ENCODE assay signal across 2 cellular contexts in the genomic region with DNA sequence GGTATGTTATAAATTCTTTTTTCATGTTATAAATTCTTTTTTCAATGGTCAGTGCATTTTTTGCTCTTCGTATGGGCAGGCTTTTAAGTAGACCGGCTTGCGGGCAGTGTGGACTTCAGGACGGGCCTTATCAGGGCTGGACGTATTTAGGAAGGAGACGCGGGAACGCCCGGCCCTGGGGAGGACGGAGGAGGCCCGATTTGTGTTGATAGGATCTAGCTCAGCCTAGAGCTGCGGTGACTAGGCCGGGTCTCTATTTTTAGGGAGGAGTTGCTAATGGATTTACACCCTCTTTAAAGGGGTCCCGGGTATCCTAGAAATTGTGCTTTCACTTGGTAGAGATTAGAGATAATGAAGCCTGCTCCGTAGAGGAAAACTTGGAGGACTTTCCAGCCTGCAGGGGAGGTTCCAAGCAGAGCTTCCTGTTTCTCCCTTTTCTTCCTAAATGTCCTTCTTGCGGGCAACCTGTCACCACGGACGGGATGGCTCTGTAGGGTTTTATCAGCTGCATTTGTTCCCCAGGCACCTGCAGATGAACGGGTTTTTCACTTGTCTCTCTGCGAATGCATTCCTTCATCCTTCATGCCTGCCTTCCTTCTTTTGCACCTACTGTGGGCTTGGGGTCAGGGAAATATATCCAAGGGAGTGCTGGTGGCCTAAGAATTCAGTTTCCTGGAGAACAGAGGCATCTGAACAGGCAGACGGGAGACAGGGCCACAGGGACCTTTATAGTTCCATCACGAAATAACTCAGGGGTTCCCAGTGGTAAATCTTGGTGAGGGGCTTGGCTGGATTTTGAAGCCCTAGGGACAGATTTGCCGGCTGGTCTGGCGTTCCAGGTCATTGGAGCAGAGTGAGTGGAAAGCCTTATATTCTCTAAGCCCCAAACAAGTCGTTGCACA.
TF ChIP-seq lines count a peak whose summit lies in the region.

No MANE protein-coding gene starts in this region.

TF ChIP-seq in SK-N-SH, 30 proteins besides CTCF, POLR2A, EP300 and RAD21 (continued from another document):
- TF ChIP-seq, protein P1, sequence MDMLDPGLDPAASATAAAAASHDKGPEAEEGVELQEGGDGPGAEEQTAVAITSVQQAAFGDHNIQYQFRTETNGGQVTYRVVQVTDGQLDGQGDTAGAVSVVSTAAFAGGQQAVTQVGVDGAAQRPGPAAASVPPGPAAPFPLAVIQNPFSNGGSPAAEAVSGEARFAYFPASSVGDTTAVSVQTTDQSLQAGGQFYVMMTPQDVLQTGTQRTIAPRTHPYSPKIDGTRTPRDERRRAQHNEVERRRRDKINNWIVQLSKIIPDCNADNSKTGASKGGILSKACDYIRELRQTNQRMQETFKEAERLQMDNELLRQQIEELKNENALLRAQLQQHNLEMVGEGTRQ (IDR thresholded peaks at IDR 0.05; ENCODE audit: borderline replicate concordance, low read depth, low read length), result no peak

TF ChIP-seq in SK-N-SH treated with all-trans-retinoic acid at 6 μM for 48 hours, 23 proteins besides CTCF, POLR2A, EP300 and RAD21 (continued from another document):
- TF ChIP-seq, protein P2, sequence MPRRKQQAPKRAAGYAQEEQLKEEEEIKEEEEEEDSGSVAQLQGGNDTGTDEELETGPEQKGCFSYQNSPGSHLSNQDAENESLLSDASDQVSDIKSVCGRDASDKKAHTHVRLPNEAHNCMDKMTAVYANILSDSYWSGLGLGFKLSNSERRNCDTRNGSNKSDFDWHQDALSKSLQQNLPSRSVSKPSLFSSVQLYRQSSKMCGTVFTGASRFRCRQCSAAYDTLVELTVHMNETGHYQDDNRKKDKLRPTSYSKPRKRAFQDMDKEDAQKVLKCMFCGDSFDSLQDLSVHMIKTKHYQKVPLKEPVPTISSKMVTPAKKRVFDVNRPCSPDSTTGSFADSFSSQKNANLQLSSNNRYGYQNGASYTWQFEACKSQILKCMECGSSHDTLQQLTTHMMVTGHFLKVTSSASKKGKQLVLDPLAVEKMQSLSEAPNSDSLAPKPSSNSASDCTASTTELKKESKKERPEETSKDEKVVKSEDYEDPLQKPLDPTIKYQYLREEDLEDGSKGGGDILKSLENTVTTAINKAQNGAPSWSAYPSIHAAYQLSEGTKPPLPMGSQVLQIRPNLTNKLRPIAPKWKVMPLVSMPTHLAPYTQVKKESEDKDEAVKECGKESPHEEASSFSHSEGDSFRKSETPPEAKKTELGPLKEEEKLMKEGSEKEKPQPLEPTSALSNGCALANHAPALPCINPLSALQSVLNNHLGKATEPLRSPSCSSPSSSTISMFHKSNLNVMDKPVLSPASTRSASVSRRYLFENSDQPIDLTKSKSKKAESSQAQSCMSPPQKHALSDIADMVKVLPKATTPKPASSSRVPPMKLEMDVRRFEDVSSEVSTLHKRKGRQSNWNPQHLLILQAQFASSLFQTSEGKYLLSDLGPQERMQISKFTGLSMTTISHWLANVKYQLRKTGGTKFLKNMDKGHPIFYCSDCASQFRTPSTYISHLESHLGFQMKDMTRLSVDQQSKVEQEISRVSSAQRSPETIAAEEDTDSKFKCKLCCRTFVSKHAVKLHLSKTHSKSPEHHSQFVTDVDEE (CRISPR knock-in tag; IDR thresholded peaks at IDR 0.05), result no peak
- TF ChIP-seq BACH2 (CRISPR knock-in tag; IDR thresholded peaks at IDR 0.05; ENCODE audit: borderline replicate concordance), result no peak
- TF ChIP-seq, protein P3, sequence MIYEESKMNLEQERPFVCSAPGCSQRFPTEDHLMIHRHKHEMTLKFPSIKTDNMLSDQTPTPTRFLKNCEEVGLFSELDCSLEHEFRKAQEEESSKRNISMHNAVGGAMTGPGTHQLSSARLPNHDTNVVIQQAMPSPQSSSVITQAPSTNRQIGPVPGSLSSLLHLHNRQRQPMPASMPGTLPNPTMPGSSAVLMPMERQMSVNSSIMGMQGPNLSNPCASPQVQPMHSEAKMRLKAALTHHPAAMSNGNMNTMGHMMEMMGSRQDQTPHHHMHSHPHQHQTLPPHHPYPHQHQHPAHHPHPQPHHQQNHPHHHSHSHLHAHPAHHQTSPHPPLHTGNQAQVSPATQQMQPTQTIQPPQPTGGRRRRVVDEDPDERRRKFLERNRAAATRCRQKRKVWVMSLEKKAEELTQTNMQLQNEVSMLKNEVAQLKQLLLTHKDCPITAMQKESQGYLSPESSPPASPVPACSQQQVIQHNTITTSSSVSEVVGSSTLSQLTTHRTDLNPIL (CRISPR knock-in tag; IDR thresholded peaks at IDR 0.05; ENCODE audit: low read depth), result no peak
- TF ChIP-seq ISL1 (CRISPR knock-in tag; IDR thresholded peaks at IDR 0.05), result no peak
- no peak for TF ChIP-seq ZFP30 (CRISPR knock-in tag; IDR thresholded peaks at IDR 0.05)
- TF ChIP-seq, protein P4, sequence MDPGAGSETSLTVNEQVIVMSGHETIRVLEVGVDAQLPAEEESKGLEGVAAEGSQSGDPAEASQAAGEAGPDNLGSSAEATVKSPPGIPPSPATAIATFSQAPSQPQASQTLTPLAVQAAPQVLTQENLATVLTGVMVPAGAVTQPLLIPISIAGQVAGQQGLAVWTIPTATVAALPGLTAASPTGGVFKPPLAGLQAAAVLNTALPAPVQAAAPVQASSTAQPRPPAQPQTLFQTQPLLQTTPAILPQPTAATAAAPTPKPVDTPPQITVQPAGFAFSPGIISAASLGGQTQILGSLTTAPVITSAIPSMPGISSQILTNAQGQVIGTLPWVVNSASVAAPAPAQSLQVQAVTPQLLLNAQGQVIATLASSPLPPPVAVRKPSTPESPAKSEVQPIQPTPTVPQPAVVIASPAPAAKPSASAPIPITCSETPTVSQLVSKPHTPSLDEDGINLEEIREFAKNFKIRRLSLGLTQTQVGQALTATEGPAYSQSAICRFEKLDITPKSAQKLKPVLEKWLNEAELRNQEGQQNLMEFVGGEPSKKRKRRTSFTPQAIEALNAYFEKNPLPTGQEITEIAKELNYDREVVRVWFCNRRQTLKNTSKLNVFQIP (CRISPR knock-in tag; IDR thresholded peaks at IDR 0.05; ENCODE audit: borderline replicate concordance, low read depth), result no peak
- no peak for TF ChIP-seq ZNF565 (CRISPR knock-in tag; conservative IDR thresholded peaks at IDR 0.05; ENCODE audit: low read depth)
- no peak for TF ChIP-seq CSDC2 (CRISPR knock-in tag; IDR thresholded peaks at IDR 0.05)
- TF ChIP-seq ZNF8 (CRISPR knock-in tag; IDR thresholded peaks at IDR 0.05), result no peak
- TF ChIP-seq GLIS3 (CRISPR knock-in tag; IDR thresholded peaks at IDR 0.05), result no peak
- TF ChIP-seq, protein P5, sequence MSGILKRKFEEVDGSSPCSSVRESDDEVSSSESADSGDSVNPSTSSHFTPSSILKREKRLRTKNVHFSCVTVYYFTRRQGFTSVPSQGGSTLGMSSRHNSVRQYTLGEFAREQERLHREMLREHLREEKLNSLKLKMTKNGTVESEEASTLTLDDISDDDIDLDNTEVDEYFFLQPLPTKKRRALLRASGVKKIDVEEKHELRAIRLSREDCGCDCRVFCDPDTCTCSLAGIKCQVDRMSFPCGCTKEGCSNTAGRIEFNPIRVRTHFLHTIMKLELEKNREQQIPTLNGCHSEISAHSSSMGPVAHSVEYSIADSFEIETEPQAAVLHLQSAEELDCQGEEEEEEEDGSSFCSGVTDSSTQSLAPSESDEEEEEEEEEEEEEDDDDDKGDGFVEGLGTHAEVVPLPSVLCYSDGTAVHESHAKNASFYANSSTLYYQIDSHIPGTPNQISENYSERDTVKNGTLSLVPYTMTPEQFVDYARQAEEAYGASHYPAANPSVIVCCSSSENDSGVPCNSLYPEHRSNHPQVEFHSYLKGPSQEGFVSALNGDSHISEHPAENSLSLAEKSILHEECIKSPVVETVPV (CRISPR knock-in tag; IDR thresholded peaks at IDR 0.05), result no peak
- TF ChIP-seq, protein P6, sequence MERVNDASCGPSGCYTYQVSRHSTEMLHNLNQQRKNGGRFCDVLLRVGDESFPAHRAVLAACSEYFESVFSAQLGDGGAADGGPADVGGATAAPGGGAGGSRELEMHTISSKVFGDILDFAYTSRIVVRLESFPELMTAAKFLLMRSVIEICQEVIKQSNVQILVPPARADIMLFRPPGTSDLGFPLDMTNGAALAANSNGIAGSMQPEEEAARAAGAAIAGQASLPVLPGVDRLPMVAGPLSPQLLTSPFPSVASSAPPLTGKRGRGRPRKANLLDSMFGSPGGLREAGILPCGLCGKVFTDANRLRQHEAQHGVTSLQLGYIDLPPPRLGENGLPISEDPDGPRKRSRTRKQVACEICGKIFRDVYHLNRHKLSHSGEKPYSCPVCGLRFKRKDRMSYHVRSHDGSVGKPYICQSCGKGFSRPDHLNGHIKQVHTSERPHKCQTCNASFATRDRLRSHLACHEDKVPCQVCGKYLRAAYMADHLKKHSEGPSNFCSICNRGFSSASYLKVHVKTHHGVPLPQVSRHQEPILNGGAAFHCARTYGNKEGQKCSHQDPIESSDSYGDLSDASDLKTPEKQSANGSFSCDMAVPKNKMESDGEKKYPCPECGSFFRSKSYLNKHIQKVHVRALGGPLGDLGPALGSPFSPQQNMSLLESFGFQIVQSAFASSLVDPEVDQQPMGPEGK (CRISPR knock-in tag; IDR thresholded peaks at IDR 0.05; ENCODE audit: borderline replicate concordance), result no peak
- no peak for TF ChIP-seq SNAI2 (CRISPR knock-in tag; IDR thresholded peaks at IDR 0.05)
- TF ChIP-seq ESRRG (CRISPR knock-in tag; IDR thresholded peaks at IDR 0.05), result no peak
- TF ChIP-seq RARB (CRISPR knock-in tag; IDR thresholded peaks at IDR 0.05), result no peak
- no peak for TF ChIP-seq ZNF70 (CRISPR knock-in tag; IDR thresholded peaks at IDR 0.05)
- TF ChIP-seq ZC3H10 (CRISPR knock-in tag; IDR thresholded peaks at IDR 0.05), result no peak
